In genomic region chr22:36351921-36352774, GRCh38 we compare ENCODE assay signal across 8 cellular contexts. TPM values are rescaled to one million over a fixed set of nuclear protein-coding genes. Genes with fewer than 3 reads are reported as not detected.
DNase-seq lines count a peak whose midpoint lies in the region; ATAC-seq lines count a peak whose summit lies in the region.

No MANE protein-coding gene starts in this region.

- 2 to 7% methylated on average over 22 of the region's 22 CpGs for WGBS in aorta, 2 donors

- peak overlapping the region; percentile 67 to 75 for H3K4me3 Mint-ChIP-seq in effector memory CD8-positive, alpha-beta T cell
- peak overlapping the region; percentile 52 to 91 (median 78) for H3K4me3 Mint-ChIP-seq in naive thymus-derived CD8-positive, alpha-beta T cell

- peaks cover 0 to 3% of the 10 kb centered on the region in 2 donors for H3K36me3 ChIP-seq in aorta (ENCODE audit: control insufficient read depth in 1 of 2, insufficient read depth in 2 of 2, low read length in 1 of 2)

- peak overlapping the region; percentile 91 to 98 for H3K27ac Mint-ChIP-seq in effector memory CD8-positive, alpha-beta T cell
- H3K27ac Mint-ChIP-seq in naive thymus-derived CD8-positive, alpha-beta T cell = peak overlapping the region; percentile 90 to 99 (median 94)

- no peak overlapping the region for H3K4me3 ChIP-seq in aorta (ENCODE audit: low read length in 2 of 2)

- intact Hi-C loops in Right ventricle myocardium inferior (cut with DNase I) (no loop called here), cardiac septum (cut with DNase I) (no loop called here), aorta (cut with DNase I) (no loop called here)

- peaks cover 2 to 15% of the 10 kb centered on the region in 2 donors for H3K4me1 ChIP-seq in aorta (ENCODE audit: control insufficient read depth in 1 of 2, insufficient read depth in 2 of 2, low read length in 2 of 2)

- no peaks in the 10 kb centered on the region for H3K27me3 Mint-ChIP-seq in effector memory CD8-positive, alpha-beta T cell
- H3K27me3 Mint-ChIP-seq in naive thymus-derived CD8-positive, alpha-beta T cell = no peaks in the 10 kb centered on the region

- no peaks in the 10 kb centered on the region for H3K9me3 Mint-ChIP-seq in effector memory CD8-positive, alpha-beta T cell
- no peaks in the 10 kb centered on the region for H3K9me3 Mint-ChIP-seq in naive thymus-derived CD8-positive, alpha-beta T cell

- H3K9me3 ChIP-seq in aorta (ENCODE audit: control insufficient read depth, low read length) = no peaks in the 10 kb centered on the region

- H3K4me1 Mint-ChIP-seq in effector memory CD8-positive, alpha-beta T cell (ENCODE audit: low read depth in 2 of 2) = peaks cover 73 to 86% of the 10 kb centered on the region in 2 donors
- H3K4me1 Mint-ChIP-seq in naive thymus-derived CD8-positive, alpha-beta T cell = peaks cover 49 to 96% (median 92%) of the 10 kb centered on the region in 4 donors

- peaks cover 94% of the 10 kb centered on the region for H3K36me3 Mint-ChIP-seq in effector memory CD8-positive, alpha-beta T cell (ENCODE audit: insufficient read depth)
- peaks cover 0 to 41% (median 5%) of the 10 kb centered on the region in 3 donors for H3K36me3 Mint-ChIP-seq in naive thymus-derived CD8-positive, alpha-beta T cell

- POLR2A ChIA-PET in naive thymus-derived CD8-positive, alpha-beta T cell (lab: Charles Lee) = interaction anchor here (0.6 to 51.6 kb wide), 7 partner anchors 3 to 119 kb away, joined by 3 to 2215 read pairs (median 9); partner anchors contain the start of gene MYH9

- H3K27ac ChIP-seq in aorta (ENCODE audit: low read depth in 1 of 2, low read length in 2 of 2) = peak overlapping the region; percentile 89 to 97

- ATAC-seq in Right ventricle myocardium inferior (peak; percentile 10), aorta (ENCODE audit: low FRiP score) (peak; percentile 0), GM19035 (IDR thresholded peaks at IDR 0.05; ENCODE audit: unreplicated experiment) (no peak)
- ATAC-seq in effector memory CD8-positive, alpha-beta T cell (replicated peaks) = no peak
- no peak for ATAC-seq in naive thymus-derived CD8-positive, alpha-beta T cell

- no peaks in the 10 kb centered on the region for H3K27me3 ChIP-seq in aorta (ENCODE audit: control insufficient read depth in 1 of 2, insufficient read depth in 2 of 2, low read length in 1 of 2)

- DNase-seq in Right ventricle myocardium inferior (ENCODE audit: missing footprints) (no peak), cardiac septum (ENCODE audit: low spot score) (no peak), aorta (no peak), nucleus accumbens (lab: John Stamatoyannopoulos, UW) (no peak), NCI-H187 treated with DMSO at 0.1 percent for 48 hours (lab: John Stamatoyannopoulos, UW) (no peak)
- no peak for DNase-seq in effector memory CD8-positive, alpha-beta T cell
- no peak for DNase-seq in naive thymus-derived CD8-positive, alpha-beta T cell

RNA-seq across cellular contexts. Expression of gene MYH9, which starts 35.6 kb away (rescaled TPM):
- total RNA-seq in Right ventricle myocardium inferior = 180 TPM
- total RNA-seq in cardiac septum = 282 TPM
- 100 to 1,000 TPM; 711 to 718 TPM for total RNA-seq in naive thymus-derived CD8-positive, alpha-beta T cell
- polyA plus RNA-seq in naive thymus-derived CD8-positive, alpha-beta T cell = 100 to 1,000 TPM in 2 of 3 donors, 10 to 100 TPM in 1; 51.2 to 389 (median 105) TPM
- total RNA-seq in aorta = 1,000 to 10,000 TPM; 1,564 to 1,890 TPM
- polyA plus RNA-seq in aorta = 100 to 1,000 TPM; 170 to 572 TPM

Comparison
In these comparisons a context has a peak if more than half of its experiments do, and no peak if none do; other contexts are left out.
1. ATAC-seq: peak in Right ventricle myocardium inferior (single experiment) and aorta (single experiment); none in effector memory CD8-positive, alpha-beta T cell (single experiment), naive thymus-derived CD8-positive, alpha-beta T cell (0 of 2) and GM19035 (single experiment).